In genomic region chr21:28770867-28771661, GRCh38 we compare ENCODE assay signal across 11 cellular contexts.
A peak's percentile ranks its signal among the peaks of the same experiment; 100 is the strongest.
DNase-seq lines count a peak whose midpoint lies in the region; TF ChIP-seq lines count a peak whose summit lies in the region.
"Had no signal": no experiment of that assay in that cellular context is flagged by ENCODE, and none has a peak within 500 bp of the region (broad histone marks: within the 10 kb centered on the region; RNA-seq: fewer than 3 reads in every experiment).

No MANE protein-coding gene starts in this region.

- CTCF ChIA-PET in CD8-positive, alpha-beta memory T cell (lab: Charles Lee): no interaction called here

- H3K4me1 Mint-ChIP-seq in CD8-positive, alpha-beta memory T cell: peaks cover 6 to 33% (median 31%) of the 10 kb centered on the region in 3 donors
- H3K4me1 Mint-ChIP-seq: stimulated activated memory B cell treated with anti-CD40 and anti-IgM and Interleukin-4, amounts not matched to agents 10 μg/mL and 1 μg/mL and 100 μg/mL, for 72 hours had no signal

- H3K9ac ChIP-seq in skeletal muscle tissue (ENCODE audit: low read depth in 1 of 3, low read length in 3 of 3): no peak overlapping the region

- H3K9me3 ChIP-seq in skeletal muscle tissue (ENCODE audit: control insufficient read depth in 3 of 3, low read length in 3 of 3) (no peaks in the 10 kb centered on the region), testis (no peaks in the 10 kb centered on the region)
- no peaks in the 10 kb centered on the region for H3K9me3 ChIP-seq in CD8-positive, alpha-beta memory T cell (ENCODE audit: low read length)

- peak overlapping the region in 2 of 8 donors; percentile 34 to 56 for H3K27ac Mint-ChIP-seq in CD8-positive, alpha-beta memory T cell
- H3K27ac Mint-ChIP-seq: stimulated activated memory B cell treated with anti-CD40 and anti-IgM and Interleukin-4, amounts not matched to agents 10 μg/mL and 1 μg/mL and 100 μg/mL, for 72 hours had no signal

- no peaks in the 10 kb centered on the region for H3K36me3 ChIP-seq in skeletal muscle tissue (ENCODE audit: control insufficient read depth in 3 of 3, insufficient read depth in 3 of 3, low read length in 3 of 3)
- no peaks in the 10 kb centered on the region for H3K36me3 ChIP-seq in testis (ENCODE audit: low read depth, missing control alignments)
- no peaks in the 10 kb centered on the region for H3K36me3 ChIP-seq in CD8-positive, alpha-beta memory T cell (ENCODE audit: insufficient read depth, low read length)

- TF ChIP-seq CTCF in choroid plexus epithelial cell (conservative IDR thresholded peaks at IDR 0.05; ENCODE audit: low read depth, low read length): no peak
- no peak for TF ChIP-seq CTCF in testis (IDR thresholded peaks at IDR 0.05)

- H3K36me3 Mint-ChIP-seq in CD8-positive, alpha-beta memory T cell: peaks cover 9 to 45% (median 30%) of the 10 kb centered on the region in 3 donors

- no peaks in the 10 kb centered on the region for H3K27me3 Mint-ChIP-seq in CD8-positive, alpha-beta memory T cell
- H3K27me3 Mint-ChIP-seq: CD4-positive, alpha-beta memory T cell; stimulated activated memory B cell treated with anti-CD40 and anti-IgM and Interleukin-4, amounts not matched to agents 10 μg/mL and 1 μg/mL and 100 μg/mL, for 72 hours had no signal

- H3K4me3 ChIP-seq in choroid plexus epithelial cell (ENCODE audit: low read depth, low read length) (no peak overlapping the region), skeletal muscle tissue (ENCODE audit: low read length in 3 of 3) (no peak overlapping the region), testis (no peak overlapping the region)
- H3K4me3 ChIP-seq in CD8-positive, alpha-beta memory T cell (ENCODE audit: low read length): no peak overlapping the region

- intact Hi-C loops in testis (cut with DNase I; ENCODE audit: low total_unique reads): no loop called here

- H3K4me3 Mint-ChIP-seq in CD8-positive, alpha-beta memory T cell: no peak overlapping the region
- H3K4me3 Mint-ChIP-seq: CD4-positive, alpha-beta memory T cell; stimulated activated memory B cell treated with anti-CD40 and anti-IgM and Interleukin-4, amounts not matched to agents 10 μg/mL and 1 μg/mL and 100 μg/mL, for 72 hours had no signal

- 84 to 92% methylated on average over 5 of the region's 5 CpGs for WGBS in testis, 2 donors

- POLR2A ChIA-PET in CD8-positive, alpha-beta memory T cell (lab: Charles Lee): no interaction called here

- H3K4me1 ChIP-seq in skeletal muscle tissue (ENCODE audit: control insufficient read depth in 3 of 3, insufficient read depth in 3 of 3, low read length in 3 of 3) (peaks cover 6 to 17% (median 14%) of the 10 kb centered on the region in 3 donors), testis (no peaks in the 10 kb centered on the region)
- no peaks in the 10 kb centered on the region for H3K4me1 ChIP-seq in CD8-positive, alpha-beta memory T cell (ENCODE audit: insufficient read depth, low read length)

- TF ChIP-seq POLR2A in testis (IDR thresholded peaks at IDR 0.05): no peak

- DNase-seq in LHCN-M2 (ENCODE audit: low read depth): peak; percentile 66
- DNase-seq in choroid plexus epithelial cell (ENCODE audit: low read depth): peak; percentile 35
- peak; percentile 41 for DNase-seq in iris pigment epithelial cell (ENCODE audit: low read depth)
- no peak for DNase-seq in testis
- DNase-seq in CD8-positive, alpha-beta memory T cell: no peak
- no peak for DNase-seq in NCI-H69 (lab: John Stamatoyannopoulos, UW)
- DNase-seq in OCI-M2 (lab: John Stamatoyannopoulos, UW; ENCODE audit: unreplicated experiment): no peak
- DNase-seq: CD4-positive, alpha-beta memory T cell; NCI-H446 had no signal

- peaks cover 0 to 11% (median 4%) of the 10 kb centered on the region in 5 donors for H3K9me3 Mint-ChIP-seq in CD8-positive, alpha-beta memory T cell

- H3K27me3 ChIP-seq in skeletal muscle tissue (ENCODE audit: control insufficient read depth in 3 of 3, insufficient read depth in 3 of 3, low read length in 3 of 3) (no peaks in the 10 kb centered on the region), testis (no peaks in the 10 kb centered on the region)
- H3K27me3 ChIP-seq in CD8-positive, alpha-beta memory T cell (ENCODE audit: insufficient read depth, low read length, poor library complexity, severe bottlenecking): no peaks in the 10 kb centered on the region

- H3K27ac ChIP-seq in skeletal muscle tissue (ENCODE audit: low read depth, low read length): peak overlapping the region; percentile 70
- H3K27ac ChIP-seq in testis: no peak overlapping the region
- no peak overlapping the region for H3K27ac ChIP-seq in CD8-positive, alpha-beta memory T cell (ENCODE audit: low read depth, low read length)

Comparison
In these comparisons a context has a peak if more than half of its experiments do, and no peak if none do; other contexts are left out.
1. DNase-seq: peak in LHCN-M2 (single experiment), choroid plexus epithelial cell (single experiment) and iris pigment epithelial cell (single experiment); none in testis (single experiment), CD8-positive, alpha-beta memory T cell (0 of 5), NCI-H69 (single experiment) and OCI-M2 (single experiment).